Comparison of ENCODE assay signal across 11 cellular contexts in genomic region chr5:110082194-110082593, GRCh38.
"Had no signal": no experiment of that assay in that cellular context is flagged by ENCODE, and none has a peak within 500 bp of the region (broad histone marks: within the 10 kb centered on the region; RNA-seq: fewer than 3 reads in every experiment).

No MANE protein-coding gene starts in this region.

- DNase-seq: GM23248, GOT3, H7, H9, HCEC 1CT, HFFc6 had no signal

- H2AFZ ChIP-seq: GM23248, GM23338 had no signal

- H3K4me3 ChIP-seq: GM23248, GM23338, HAP-1 had no signal

- H3K4me1 ChIP-seq: HAP-1 had no signal

- ATAC-seq: GM23338, HCT116 had no signal

- FAIRE-seq: H1, H54 had no signal

- H3K9me3 ChIP-seq: HAP-1 had no signal

- H3K4me2 ChIP-seq: GM23338 had no signal

- H3K36me3 ChIP-seq: HAP-1 had no signal

- H3K9ac ChIP-seq: GM23248 had no signal

- H3K27ac ChIP-seq: GM23248 had no signal
